8 cellular contexts compared by ENCODE assay signal in the genomic region with DNA sequence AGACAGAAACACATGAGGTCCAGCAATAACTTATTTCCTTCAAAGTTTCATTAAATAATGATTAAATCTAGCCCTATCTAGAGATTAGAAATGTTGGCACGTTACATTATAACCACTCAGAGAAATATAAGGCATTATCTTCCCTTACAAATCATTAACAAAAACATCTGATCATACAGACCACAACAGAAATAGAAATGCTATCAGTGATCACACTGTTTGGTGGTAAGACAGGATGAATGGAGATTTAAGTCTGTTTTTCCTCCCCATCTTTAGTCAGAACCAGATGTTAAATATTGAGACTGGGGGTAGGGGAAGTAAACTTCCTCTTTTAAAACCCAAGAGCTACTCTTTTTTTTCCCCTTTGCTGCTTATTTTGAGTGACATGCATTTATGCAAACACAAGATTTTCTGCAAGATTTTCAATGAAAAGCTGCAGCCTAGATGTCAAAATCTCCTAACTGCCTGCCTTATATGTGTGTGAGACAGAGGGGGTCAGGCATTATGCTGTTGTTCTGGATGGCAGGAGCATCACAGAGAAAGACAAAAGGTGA.
A peak's percentile ranks its signal among the peaks of the same experiment; 100 is the strongest.
DNase-seq lines count a peak whose midpoint lies in the region; ATAC-seq, FAIRE-seq and TF ChIP-seq lines count a peak whose summit lies in the region.

No MANE protein-coding gene starts in this region.

- WGBS in HUES64: 100% methylated on average over 1 of the region's 1 CpG

- H3K4me3 ChIP-seq in HUES64 (ENCODE audit: low read length) (no peak overlapping the region), ascending aorta (no peak overlapping the region)

- H3K9me3 Mint-ChIP-seq in central memory CD8-positive, alpha-beta T cell: no peaks in the 10 kb centered on the region

- H3K4me1 ChIP-seq in HUES64 (ENCODE audit: insufficient read depth, low read length): peaks cover 54% of the 10 kb centered on the region
- peaks cover 0 to 5% of the 10 kb centered on the region in 2 donors for H3K4me1 ChIP-seq in ascending aorta

- H3K27ac Mint-ChIP-seq in central memory CD8-positive, alpha-beta T cell (ENCODE audit: low read depth): peak overlapping the region; percentile 84

- peaks cover 12% of the 10 kb centered on the region for H3K36me3 Mint-ChIP-seq in central memory CD8-positive, alpha-beta T cell (ENCODE audit: insufficient read depth)

- intact Hi-C loops in ascending aorta (cut with DNase I): no loop called here

- no peak for DNase-seq in GM12891 (ENCODE audit: insufficient read length, low spot score)
- no peak for DNase-seq in central memory CD8-positive, alpha-beta T cell (ENCODE audit: low spot score in 2 of 2)
- no peak for DNase-seq in cerebellum (ENCODE audit: low spot score)
- DNase-seq in ascending aorta (ENCODE audit: low spot score in 2 of 2): no peak
- DNase-seq in NCI-H748 (lab: John Stamatoyannopoulos, UW; ENCODE audit: unreplicated experiment): no peak
- DNase-seq in SHP77 (lab: John Stamatoyannopoulos, UW): no peak

- no peaks in the 10 kb centered on the region for H3K27me3 ChIP-seq in HUES64 (ENCODE audit: insufficient read depth, low read length)
- H3K27me3 ChIP-seq in ascending aorta: no peaks in the 10 kb centered on the region

- H3K9ac ChIP-seq in HUES64 (ENCODE audit: low read depth, low read length): peak overlapping the region; percentile 4; the same call in 1 of the 2 replicates

- H3K4me3 Mint-ChIP-seq in central memory CD8-positive, alpha-beta T cell: peak overlapping the region; percentile 43

- H3K27ac ChIP-seq in HUES64 (ENCODE audit: low read depth, low read length) (peak overlapping the region; percentile 42; the same call in 1 of the 2 replicates), ascending aorta (no peak overlapping the region)

- H3K4me1 Mint-ChIP-seq in central memory CD8-positive, alpha-beta T cell: peaks cover 77% of the 10 kb centered on the region

- ATAC-seq in GM21529 (IDR thresholded peaks at IDR 0.05; ENCODE audit: unreplicated experiment): peak; percentile 80
- peak; percentile 41 for ATAC-seq in central memory CD8-positive, alpha-beta T cell (replicated peaks; ENCODE audit: extremely low read depth, poor library complexity, severe bottlenecking)

- H3K36me3 ChIP-seq in HUES64 (ENCODE audit: insufficient read depth, low read length) (no peaks in the 10 kb centered on the region), ascending aorta (no peaks in the 10 kb centered on the region)

- no peak for TF ChIP-seq CTCF in ascending aorta (IDR thresholded peaks at IDR 0.05)

- TF ChIP-seq POLR2A in GM12891 (IDR thresholded peaks at IDR 0.05; ENCODE audit: low read depth, low read length): peak; percentile 57

- peak; percentile 78 for FAIRE-seq in GM12891 (lab: Jason Lieb, UNC)

- H3K9me3 ChIP-seq in HUES64 (ENCODE audit: insufficient read depth, low read depth, low read length): 0 out of 2 replicates have a peak, but pooled peaks cover 3% of the 10 kb centered on the region
- peaks cover 0 to 5% of the 10 kb centered on the region in 2 donors for H3K9me3 ChIP-seq in ascending aorta

- no peaks in the 10 kb centered on the region for H3K27me3 Mint-ChIP-seq in central memory CD8-positive, alpha-beta T cell

TF ChIP-seq in GM12891, 5 proteins besides CTCF, POLR2A, EP300 and RAD21:
- TF ChIP-seq PAX5 (IDR thresholded peaks at IDR 0.05; ENCODE audit: insufficient read depth, low read length, severe bottlenecking) (no peak), POU2F2 (IDR thresholded peaks at IDR 0.05; ENCODE audit: low read depth, low read length) (peak; percentile 86)
TF ChIP-seq in GM12891: peak in this region for 1.
